Comparison of ENCODE assay signal across 8 cellular contexts in the genomic region with DNA sequence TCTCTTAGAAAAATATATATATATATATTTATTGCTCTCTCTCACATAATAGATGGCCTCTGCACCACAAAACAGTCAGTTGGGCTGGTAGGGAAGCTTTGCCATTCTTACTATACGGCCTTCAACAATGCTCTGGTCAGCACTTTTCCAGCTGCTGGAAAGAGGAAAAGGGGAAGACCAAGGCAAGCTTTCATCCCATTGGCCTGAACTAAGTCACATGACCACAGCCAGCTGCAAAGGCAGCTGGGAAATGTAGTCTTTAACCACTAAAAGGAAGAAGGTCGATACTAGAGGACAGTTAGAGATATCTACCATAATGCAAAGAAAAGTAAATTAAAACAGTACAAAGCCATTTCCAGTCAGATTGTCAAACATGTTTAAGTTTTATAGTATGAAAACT. TPM values are rescaled to one million over a fixed set of nuclear protein-coding genes. Genes with fewer than 3 reads are reported as not detected.
DNase-seq lines count a peak whose midpoint lies in the region; ATAC-seq and TF ChIP-seq lines count a peak whose summit lies in the region.

No MANE protein-coding gene starts in this region.

- DNase-seq in BE2C (peak; percentile 58), SJCRH30 (peak; percentile 19 to 62), upper lobe of right lung (no peak), esophagus muscularis mucosa (ENCODE audit: extremely low spot score) (no peak)
- no peak for DNase-seq in stimulated activated CD4-positive, alpha-beta T cell treated with anti-CD3 and anti-CD28 coated beads, Interleukin-12 subunit alpha, Interleukin-12 subunit beta, amount 100 ng/mL, for 4 hours

- CTCF ChIA-PET in HEK293 (lab: Yijun Ruan, JAX), result no interaction called here

- no peaks in the 10 kb centered on the region for H3K9me3 ChIP-seq in BE2C
- H3K9me3 ChIP-seq in HEK293 (ENCODE audit: control insufficient read depth, insufficient read depth, low read depth, low read length), result no peaks in the 10 kb centered on the region
- H3K9me3 ChIP-seq in SJCRH30 (replicated peaks), result no peaks in the 10 kb centered on the region
- no peaks in the 10 kb centered on the region for H3K9me3 ChIP-seq in gastroesophageal sphincter
- H3K9me3 ChIP-seq in upper lobe of right lung, result no peaks in the 10 kb centered on the region
- H3K9me3 ChIP-seq in esophagus muscularis mucosa, result no peaks in the 10 kb centered on the region

- no peak for TF ChIP-seq CTCF in BE2C (IDR thresholded peaks at IDR 0.05; ENCODE audit: low read depth, low read length)
- no peak for TF ChIP-seq CTCF in HEK293 (tag by site-specific recombination; IDR thresholded peaks at IDR 0.05)
- no peak for TF ChIP-seq CTCF in gastroesophageal sphincter (IDR thresholded peaks at IDR 0.05)
- no peak for TF ChIP-seq CTCF in upper lobe of right lung (IDR thresholded peaks at IDR 0.05)
- TF ChIP-seq CTCF in esophagus muscularis mucosa (IDR thresholded peaks at IDR 0.05), result no peak

- H3K36me3 ChIP-seq in BE2C, result no peaks in the 10 kb centered on the region
- no peaks in the 10 kb centered on the region for H3K36me3 ChIP-seq in HEK293 (ENCODE audit: control insufficient read depth in 2 of 2, insufficient read depth in 1 of 2, low read length in 2 of 2)
- H3K36me3 ChIP-seq in SJCRH30, result no peaks in the 10 kb centered on the region
- H3K36me3 ChIP-seq in gastroesophageal sphincter, result no peaks in the 10 kb centered on the region
- no peaks in the 10 kb centered on the region for H3K36me3 ChIP-seq in upper lobe of right lung
- H3K36me3 ChIP-seq in esophagus muscularis mucosa, result no peaks in the 10 kb centered on the region

- TF ChIP-seq EP300 in gastroesophageal sphincter (IDR thresholded peaks at IDR 0.05), result no peak
- TF ChIP-seq EP300 in esophagus muscularis mucosa (IDR thresholded peaks at IDR 0.05), result no peak

- H3K4me1 ChIP-seq in BE2C (no peaks in the 10 kb centered on the region), HEK293 (ENCODE audit: control insufficient read depth, insufficient read depth, low read length) (no peaks in the 10 kb centered on the region), SJCRH30 (no peaks in the 10 kb centered on the region), gastroesophageal sphincter (no peaks in the 10 kb centered on the region), upper lobe of right lung (no peaks in the 10 kb centered on the region), esophagus muscularis mucosa (no peaks in the 10 kb centered on the region)

- POLR2A ChIA-PET in HEK293 (lab: Yijun Ruan, JAX), result no interaction called here

- intact Hi-C loops in upper lobe of right lung (cut with DNase I), result no loop called here
- intact Hi-C loops in esophagus muscularis mucosa (cut with DNase I), result no loop called here

- H3K27ac ChIP-seq in HEK293 (ENCODE audit: extremely low read depth, low read depth, low read length), result no peak overlapping the region
- H3K27ac ChIP-seq in SJCRH30, result no peak overlapping the region
- no peak overlapping the region for H3K27ac ChIP-seq in gastroesophageal sphincter
- no peak overlapping the region for H3K27ac ChIP-seq in upper lobe of right lung
- H3K27ac ChIP-seq in esophagus muscularis mucosa (replicated peaks in 1 of 4), result no peak overlapping the region

- ATAC-seq in gastroesophageal sphincter, result peak; percentile 46
- peak; percentile 88 for ATAC-seq in upper lobe of right lung
- no peak for ATAC-seq in GM21423 (IDR thresholded peaks at IDR 0.05; ENCODE audit: unreplicated experiment)

- TF ChIP-seq POLR2A in gastroesophageal sphincter (IDR thresholded peaks at IDR 0.05) (no peak), esophagus muscularis mucosa (IDR thresholded peaks at IDR 0.05; ENCODE audit: low read depth) (no peak)

- H3K4me3 ChIP-seq in BE2C (ENCODE audit: low read depth, low read length) (no peak overlapping the region), HEK293 (ENCODE audit: low read depth, low read length) (no peak overlapping the region), SJCRH30 (no peak overlapping the region), gastroesophageal sphincter (no peak overlapping the region), upper lobe of right lung (no peak overlapping the region), esophagus muscularis mucosa (no peak overlapping the region)

- 41 to 45% methylated on average over 1 to 2 of the region's 2 CpGs for WGBS in gastroesophageal sphincter (ENCODE audit: low coverage in 1 of 2), 2 donors
- 57% methylated on average over 2 of the region's 2 CpGs for WGBS in esophagus muscularis mucosa

- H3K27me3 ChIP-seq in BE2C (0 out of 2 replicates have a peak, but pooled peaks cover under 1% of the 10 kb centered on the region), SJCRH30 (no peaks in the 10 kb centered on the region), gastroesophageal sphincter (no peaks in the 10 kb centered on the region), upper lobe of right lung (no peaks in the 10 kb centered on the region), esophagus muscularis mucosa (no peaks in the 10 kb centered on the region)

TF ChIP-seq in HEK293, 187 proteins besides CTCF, POLR2A, EP300 and RAD21:
- no peak for TF ChIP-seq ZNF639 (tag by site-specific recombination; IDR thresholded peaks at IDR 0.05)
- TF ChIP-seq ZNF76 (tag by site-specific recombination; IDR thresholded peaks at IDR 0.05; ENCODE audit: borderline replicate concordance, low read depth), result peak; percentile 55; the same call in 1 of the 2 replicates
- no peak for TF ChIP-seq ZNF704 (tag by site-specific recombination; IDR thresholded peaks at IDR 0.05)
- 0 out of 2 replicates have a peak, but pooled peaks have one; percentile 22 for TF ChIP-seq SP3 (tag by site-specific recombination; IDR thresholded peaks at IDR 0.05)
- TF ChIP-seq ZNF184 (tag by site-specific recombination; IDR thresholded peaks at IDR 0.05), result peak; percentile 67; the same call in 1 of the 2 replicates

RNA-seq across cellular contexts. Expression of gene MACROH2A2, which starts 58.4 kb away (rescaled TPM):
- 50.0 TPM for polyA plus RNA-seq in BE2C (2012; ENCODE audit: insufficient read depth, insufficient read length, low read depth)
- 13.2 and 14.1 TPM in 2 replicates for total RNA-seq in SJCRH30 (2014; rRNA removed; shearing (Covaris generic))
- total RNA-seq in gastroesophageal sphincter (10 to 100 TPM in 3 of 4 donors, 1 to 10 TPM in 1; 8.2 to 22.9 (median 13.7) TPM), upper lobe of right lung (6.5 TPM), esophagus muscularis mucosa (10 to 100 TPM in 3 of 4 donors, 1 to 10 TPM in 1; 6.2 to 17.8 (median 15.4) TPM)

Comparison
In these comparisons a context has a peak if more than half of its experiments do, and no peak if none do; other contexts are left out.
1. DNase-seq: peak in BE2C (single experiment) and SJCRH30 (2 of 2); none in upper lobe of right lung (single experiment), esophagus muscularis mucosa (single experiment) and stimulated activated CD4-positive, alpha-beta T cell treated with anti-CD3 and anti-CD28 coated beads, Interleukin-12 subunit alpha, Interleukin-12 subunit beta, amount 100 ng/mL, for 4 hours (single experiment).